ENCODE assay signal across 9 cellular contexts in the genomic region with DNA sequence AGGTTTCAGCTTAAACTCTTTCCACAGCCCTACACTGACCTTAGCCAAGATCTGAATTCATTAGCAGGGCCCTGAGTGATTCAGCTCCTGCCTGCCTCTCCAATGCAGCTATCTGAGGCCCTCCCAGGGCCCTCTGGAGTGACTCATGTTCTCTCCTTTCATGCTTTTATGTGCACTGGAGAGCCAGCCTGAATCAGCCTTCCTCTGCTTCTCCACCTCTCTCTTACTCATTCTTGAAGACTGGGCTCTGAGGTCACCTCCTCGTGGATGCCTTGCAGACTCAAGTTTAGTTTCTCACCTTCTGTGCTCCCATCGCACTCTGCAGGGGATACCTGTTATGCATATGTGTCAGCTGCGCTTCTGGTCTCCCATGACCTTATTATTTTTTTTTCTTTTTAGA. TPM values are rescaled to one million over a fixed set of nuclear protein-coding genes. Genes with fewer than 3 reads are reported as not detected.
DNase-seq lines count a peak whose midpoint lies in the region; ATAC-seq, FAIRE-seq and TF ChIP-seq lines count a peak whose summit lies in the region.
"Had no signal": no experiment of that assay in that cellular context is flagged by ENCODE, and none has a peak within 500 bp of the region (broad histone marks: within the 10 kb centered on the region; RNA-seq: fewer than 3 reads in every experiment).

No MANE protein-coding gene starts in this region.

- peaks cover 0 to 4% (median 0%) of the 10 kb centered on the region in 4 donors for H3K27me3 ChIP-seq in esophagus squamous epithelium

- FAIRE-seq in frontal cortex (lab: Jason Lieb, UNC), result no peak

- intact Hi-C loops in esophagus squamous epithelium (cut with DNase I) (no loop called here), posterior vena cava (cut with DNase I) (no loop called here)

- peaks cover 10 to 81% (median 18%) of the 10 kb centered on the region in 3 donors for H3K4me1 ChIP-seq in esophagus squamous epithelium

- no peak for TF ChIP-seq POLR2A in esophagus squamous epithelium (IDR thresholded peaks at IDR 0.05)

- no peak overlapping the region for H3K4me3 ChIP-seq in esophagus squamous epithelium
- H3K4me3 ChIP-seq: lower lobe of right lung had no signal

- ATAC-seq in HG03442 (IDR thresholded peaks at IDR 0.05; ENCODE audit: unreplicated experiment) (peak; percentile 34), GM19467 (IDR thresholded peaks at IDR 0.05; ENCODE audit: unreplicated experiment) (no peak), GM18870 (IDR thresholded peaks at IDR 0.05; ENCODE audit: unreplicated experiment) (no peak)

- TF ChIP-seq CTCF in esophagus squamous epithelium (IDR thresholded peaks at IDR 0.05), result no peak

- WGBS in esophagus squamous epithelium, 2 donors, result 29 to 39% methylated on average over 3 of the region's 3 CpGs

- H3K36me3 ChIP-seq in esophagus squamous epithelium, result no peaks in the 10 kb centered on the region
- H3K36me3 ChIP-seq: lower lobe of right lung had no signal

- peak; percentile 30 to 57 for DNase-seq in activated CD4-positive, alpha-beta T cell treated with anti-CD3 and anti-CD28 coated beads for 4 hours
- no peak for DNase-seq in esophagus squamous epithelium (lab: John Stamatoyannopoulos, UW)
- DNase-seq in stimulated activated CD4-positive, alpha-beta T cell treated with anti-CD3 and anti-CD28 coated beads, TNF-alpha, amount 100 ng/mL, for 24 hours (ENCODE audit: low read depth in 3 of 3), result peak; percentile 51 to 68 (median 54)
- DNase-seq in frontal cortex (ENCODE audit: low spot score in 2 of 2), result no peak
- no peak for DNase-seq in posterior vena cava (ENCODE audit: low spot score)
- DNase-seq: lower lobe of right lung had no signal

- H3K9me3 ChIP-seq in esophagus squamous epithelium, result no peaks in the 10 kb centered on the region
- H3K9me3 ChIP-seq: lower lobe of right lung had no signal

- H3K27ac ChIP-seq in esophagus squamous epithelium, result peak overlapping the region in 3 of 4 donors; percentile 35 to 70 (median 50)
- H3K27ac ChIP-seq: lower lobe of right lung had no signal

RNA-seq across cellular contexts. Expression of a gene that starts 3.1 kb away (rescaled TPM):
- 10 to 100 TPM; 16.2 to 30.8 (median 17.5) TPM for total RNA-seq in esophagus squamous epithelium
- 37.9 TPM for total RNA-seq in frontal cortex
- 1 to 10 TPM; 4.8 to 7.9 TPM for total RNA-seq in posterior vena cava

Comparison
In these comparisons a context has a peak if more than half of its experiments do, and no peak if none do; other contexts are left out.
1. DNase-seq: peak in activated CD4-positive, alpha-beta T cell treated with anti-CD3 and anti-CD28 coated beads for 4 hours (2 of 2) and stimulated activated CD4-positive, alpha-beta T cell treated with anti-CD3 and anti-CD28 coated beads, TNF-alpha, amount 100 ng/mL, for 24 hours (3 of 3); none in esophagus squamous epithelium (single experiment), frontal cortex (0 of 2) and posterior vena cava (single experiment).